In genomic region chr12:113697104-113697503, GRCh38 we compare ENCODE assay signal across 23 cellular contexts.
"Had no signal": no experiment of that assay in that cellular context is flagged by ENCODE, and none has a peak within 500 bp of the region (broad histone marks: within the 10 kb centered on the region; RNA-seq: fewer than 3 reads in every experiment).

No MANE protein-coding gene starts in this region.

- ATAC-seq: effector memory CD8-positive, alpha-beta T cell; esophagus mucosa; gastrocnemius medialis; heart right ventricle; left cardiac atrium; left lung; left ventricle myocardium superior; naive thymus-derived CD4-positive, alpha-beta T cell had no signal

- FAIRE-seq: endometrium, islet of Langerhans, keratinocyte had no signal

- H3K27me3 ChIP-seq: colonic mucosa had no signal

- H3K4me3 ChIP-seq: colonic mucosa, esophagus squamous epithelium, gastrocnemius medialis, heart right ventricle, left lung had no signal

- H3K4me1 ChIP-seq: colonic mucosa, esophagus squamous epithelium, gastrocnemius medialis, heart right ventricle, left lung had no signal

- H3K9me3 ChIP-seq: colonic mucosa, esophagus squamous epithelium, gastrocnemius medialis, heart right ventricle, left lung had no signal

- DNase-seq: colonic mucosa; cortex of kidney; effector CD8-positive, alpha-beta T cell; effector memory CD8-positive, alpha-beta T cell; erythroblast; esophagus squamous epithelium; foreskin fibroblast; foreskin melanocyte; gastrocnemius medialis; glutamatergic neuron; head of caudate nucleus; heart right ventricle; hippocampal formation; left cardiac atrium; left lung; left ventricle myocardium superior; midbrain; naive thymus-derived CD4-positive, alpha-beta T cell had no signal

- H3K27ac ChIP-seq: colonic mucosa, epithelial cell of prostate, esophagus squamous epithelium, gastrocnemius medialis, heart right ventricle, left lung had no signal

- H3K36me3 ChIP-seq: colonic mucosa, esophagus squamous epithelium, gastrocnemius medialis, heart right ventricle, left lung had no signal
